25 cellular contexts compared by ENCODE assay signal in genomic region chr18:45932708-45933107, GRCh38.
"Had no signal": no experiment of that assay in that cellular context is flagged by ENCODE, and none has a peak within 500 bp of the region (broad histone marks: within the 10 kb centered on the region; RNA-seq: fewer than 3 reads in every experiment).

No MANE protein-coding gene starts in this region.

- H3K4me1 ChIP-seq: adrenal gland, ascending aorta, esophagus squamous epithelium, pancreas, prostate gland, transverse colon had no signal

- DNase-seq: activated CD4-positive, alpha-beta memory T cell treated with anti-CD3 and anti-CD28 coated beads for 36 hours; activated CD4-positive, alpha-beta T cell treated with anti-CD3 and anti-CD28 coated beads, Interleukin-2, amount 10 ng/mL, durations not matched to agents 24 days and 14 days; activated CD4-positive, CD25-positive, alpha-beta regulatory T cell treated with anti-CD3 and anti-CD28 coated beads, Interleukin-2, amount 50 U/mL, for 72 hours; activated CD8-positive, alpha-beta memory T cell treated with anti-CD3 and anti-CD28 coated beads, Interleukin-2, amount 50 U/mL, for 4 hours; activated naive CD4-positive, alpha-beta T cell; activated T-cell treated with anti-CD3 and anti-CD28 coated beads, Interleukin-2, amount 50 U/mL, for 1 hour; adrenal gland; effector CD8-positive, alpha-beta T cell; esophagus squamous epithelium; foreskin melanocyte; mammary epithelial cell; naive B cell; nephron progenitor cell; pancreas; retina; stimulated activated CD4-positive, alpha-beta T cell treated with anti-CD3 and anti-CD28 coated beads, Interleukin-15, amount 100 ng/mL, for 24 hours; stimulated activated CD4-positive, alpha-beta T cell treated with anti-CD3 and anti-CD28 coated beads, Interleukin-2, amount 100 ng/mL, for 24 hours; stimulated activated naive CD4-positive, alpha-beta T cell; T-helper 2 cell; transverse colon had no signal

- H3K27ac ChIP-seq: adrenal gland, ascending aorta, epithelial cell of prostate, esophagus squamous epithelium, neutrophil, pancreas, prostate gland, transverse colon had no signal

- H3K36me3 ChIP-seq: prostate gland had no signal

- ATAC-seq: pancreas, SK-N-SH treated with all-trans-retinoic acid at 6 μM for 48 hours had no signal

- H3K9me3 ChIP-seq: adrenal gland, ascending aorta, esophagus squamous epithelium, neutrophil, pancreas, prostate gland, transverse colon had no signal

- H3K27me3 ChIP-seq: adrenal gland, ascending aorta, esophagus squamous epithelium, neutrophil, pancreas, transverse colon had no signal

- H3K4me3 ChIP-seq: adrenal gland, ascending aorta, esophagus squamous epithelium, pancreas, prostate gland, transverse colon had no signal
